Comparison of ENCODE assay signal across 22 cellular contexts in the genomic region with DNA sequence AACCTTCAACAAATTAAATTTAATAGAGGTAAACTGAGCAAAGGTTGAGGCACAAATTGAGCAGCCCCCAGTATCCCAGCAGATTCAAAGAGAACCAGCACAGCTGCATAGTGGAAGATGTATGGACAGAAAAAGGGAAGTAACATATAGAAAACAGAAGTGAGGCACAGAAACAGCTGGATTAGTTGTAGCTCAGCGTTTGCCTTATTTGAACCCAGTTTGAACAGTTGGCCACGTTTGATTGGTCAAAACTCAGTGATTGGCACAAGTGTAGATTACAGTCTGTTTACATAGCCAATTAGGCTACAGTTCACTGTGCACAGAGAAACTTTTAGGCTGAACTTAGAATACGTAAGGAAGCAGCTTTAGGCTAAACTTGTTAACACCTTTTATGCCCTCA.
"Had no signal": no experiment of that assay in that cellular context is flagged by ENCODE, and none has a peak within 500 bp of the region (broad histone marks: within the 10 kb centered on the region; RNA-seq: fewer than 3 reads in every experiment).

No MANE protein-coding gene starts in this region.

- H3K4me1 ChIP-seq: adrenal gland had no signal

- H3K36me3 ChIP-seq: adrenal gland, WERI-Rb-1 had no signal

- H3K27ac ChIP-seq: adrenal gland, coronary artery, RWPE1, WERI-Rb-1 had no signal

- H3K9me3 ChIP-seq: adrenal gland had no signal

- ATAC-seq: activated CD4-positive, alpha-beta T cell treated with anti-CD3 and anti-CD28 coated beads for 36 hours; K562; Panc1 had no signal

- H3K4me3 ChIP-seq: adrenal gland, coronary artery, K562 had no signal

- DNase-seq: activated CD4-positive, alpha-beta memory T cell treated with anti-CD3 and anti-CD28 coated beads, Interleukin-2, amount 10 ng/mL, durations not matched to agents 7 days and 5 days; activated CD4-positive, alpha-beta T cell treated with anti-CD3 and anti-CD28 coated beads for 36 hours; activated CD4-positive, alpha-beta T cell treated with anti-CD3 and anti-CD28 coated beads, Interleukin-2, amount 50 U/mL, for 1 hour; activated naive CD4-positive, alpha-beta T cell treated with anti-CD3 and anti-CD28 coated beads, Interleukin-2, amount 50 U/mL, for 16 hours; activated naive CD8-positive, alpha-beta T cell treated with anti-CD3 and anti-CD28 coated beads, Interleukin-2, amount 10 ng/mL, durations not matched to agents 7 days and 5 days; adrenal gland; anterior cingulate cortex; central memory CD4-positive, alpha-beta T cell; NCI-H1092; NCI-H1417; NCI-H1930; NCI-H2107; NCI-H2171 treated with DMSO at 0.1 percent for 48 hours; NCI-H226; NCI-H526; NCI-H774; Right ventricle myocardium superior; WERI-Rb-1 had no signal

- FAIRE-seq: K562 had no signal

- H3K27me3 ChIP-seq: adrenal gland had no signal
